1 cellular context compared by ENCODE assay signal in the genomic region with DNA sequence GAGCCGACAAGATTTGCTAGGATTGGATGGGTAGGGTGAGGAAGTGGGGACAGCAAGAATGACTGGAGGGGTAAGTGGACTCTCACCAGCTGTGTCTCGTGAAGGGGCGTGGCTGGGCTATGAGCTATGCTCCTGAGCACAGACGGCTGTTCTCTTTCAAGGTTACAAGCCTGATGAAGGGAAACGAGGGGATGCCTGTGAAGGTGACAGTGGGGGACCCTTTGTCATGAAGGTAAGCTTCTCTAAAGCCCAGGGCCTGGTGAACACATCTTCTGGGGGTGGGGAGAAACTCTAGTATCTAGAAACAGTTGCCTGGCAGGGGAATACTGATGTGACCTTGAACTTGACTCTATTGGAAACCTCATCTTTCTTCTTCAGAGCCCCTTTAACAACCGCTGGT.
TF ChIP-seq lines count a peak whose summit lies in the region.

No MANE protein-coding gene starts in this region.

TF ChIP-seq in HEK293, 187 proteins besides CTCF, POLR2A, EP300 and RAD21:
- TF ChIP-seq KLF9 (tag by site-specific recombination; IDR thresholded peaks at IDR 0.05; ENCODE audit: low read depth) (peak; percentile 28; the same call in 1 of the 2 replicates), ZNF214 (tag by site-specific recombination; IDR thresholded peaks at IDR 0.05; ENCODE audit: borderline replicate concordance) (no peak)
